ENCODE assay signal across 8 cellular contexts in the genomic region with DNA sequence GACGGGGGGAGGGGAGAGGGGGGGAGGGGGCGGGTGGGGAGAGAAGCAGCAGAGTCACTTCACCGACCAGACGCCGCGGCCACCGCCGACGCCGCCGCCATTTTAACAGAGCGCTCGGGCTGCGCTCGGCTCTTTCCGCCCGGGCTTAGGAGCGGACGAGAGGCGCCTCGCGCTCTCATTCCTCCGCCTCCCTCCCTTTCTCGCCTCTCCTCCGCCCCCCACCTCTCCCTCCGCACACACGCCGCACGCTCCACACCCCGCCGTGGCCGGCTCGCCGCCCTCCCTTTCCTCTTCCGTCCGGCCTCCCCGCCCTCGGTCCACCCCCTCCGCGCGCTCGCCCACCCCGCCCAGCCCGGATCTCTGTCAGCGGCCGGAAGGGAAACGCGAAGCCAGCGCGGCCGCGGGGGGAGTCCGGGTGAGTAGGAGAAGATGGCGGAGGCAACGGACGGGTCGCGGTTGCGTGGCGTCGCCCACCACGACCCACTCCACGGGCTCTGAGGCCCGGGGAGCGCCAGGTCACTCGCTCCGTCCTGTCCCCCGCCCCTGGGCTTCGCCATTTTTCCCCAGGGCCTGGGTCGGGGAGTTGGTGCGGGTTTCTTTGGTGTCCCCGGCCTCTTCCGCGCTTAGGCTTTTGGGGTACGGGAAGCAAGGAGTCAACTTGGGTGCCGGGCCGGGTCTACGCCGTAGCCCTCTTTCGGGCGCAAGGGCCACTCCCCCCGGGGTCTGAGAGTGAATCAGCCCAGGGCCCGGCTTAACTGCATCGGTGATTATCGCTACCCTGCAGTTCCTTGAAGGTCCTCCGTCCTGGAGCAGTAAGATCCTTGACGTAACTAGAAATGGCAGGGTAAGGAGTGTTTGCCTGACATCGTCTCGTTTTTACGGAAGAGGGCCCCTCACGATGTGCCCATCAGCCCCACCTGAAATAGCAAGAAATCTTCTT. TPM values are rescaled to one million over a fixed set of nuclear protein-coding genes. Genes with fewer than 3 reads are reported as not detected.
DNase-seq lines count a peak whose midpoint lies in the region; ATAC-seq and TF ChIP-seq lines count a peak whose summit lies in the region.

A gene with protein sequence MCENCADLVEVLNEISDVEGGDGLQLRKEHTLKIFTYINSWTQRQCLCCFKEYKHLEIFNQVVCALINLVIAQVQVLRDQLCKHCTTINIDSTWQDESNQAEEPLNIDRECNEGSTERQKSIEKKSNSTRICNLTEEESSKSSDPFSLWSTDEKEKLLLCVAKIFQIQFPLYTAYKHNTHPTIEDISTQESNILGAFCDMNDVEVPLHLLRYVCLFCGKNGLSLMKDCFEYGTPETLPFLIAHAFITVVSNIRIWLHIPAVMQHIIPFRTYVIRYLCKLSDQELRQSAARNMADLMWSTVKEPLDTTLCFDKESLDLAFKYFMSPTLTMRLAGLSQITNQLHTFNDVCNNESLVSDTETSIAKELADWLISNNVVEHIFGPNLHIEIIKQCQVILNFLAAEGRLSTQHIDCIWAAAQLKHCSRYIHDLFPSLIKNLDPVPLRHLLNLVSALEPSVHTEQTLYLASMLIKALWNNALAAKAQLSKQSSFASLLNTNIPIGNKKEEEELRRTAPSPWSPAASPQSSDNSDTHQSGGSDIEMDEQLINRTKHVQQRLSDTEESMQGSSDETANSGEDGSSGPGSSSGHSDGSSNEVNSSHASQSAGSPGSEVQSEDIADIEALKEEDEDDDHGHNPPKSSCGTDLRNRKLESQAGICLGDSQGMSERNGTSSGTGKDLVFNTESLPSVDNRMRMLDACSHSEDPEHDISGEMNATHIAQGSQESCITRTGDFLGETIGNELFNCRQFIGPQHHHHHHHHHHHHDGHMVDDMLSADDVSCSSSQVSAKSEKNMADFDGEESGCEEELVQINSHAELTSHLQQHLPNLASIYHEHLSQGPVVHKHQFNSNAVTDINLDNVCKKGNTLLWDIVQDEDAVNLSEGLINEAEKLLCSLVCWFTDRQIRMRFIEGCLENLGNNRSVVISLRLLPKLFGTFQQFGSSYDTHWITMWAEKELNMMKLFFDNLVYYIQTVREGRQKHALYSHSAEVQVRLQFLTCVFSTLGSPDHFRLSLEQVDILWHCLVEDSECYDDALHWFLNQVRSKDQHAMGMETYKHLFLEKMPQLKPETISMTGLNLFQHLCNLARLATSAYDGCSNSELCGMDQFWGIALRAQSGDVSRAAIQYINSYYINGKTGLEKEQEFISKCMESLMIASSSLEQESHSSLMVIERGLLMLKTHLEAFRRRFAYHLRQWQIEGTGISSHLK (N-terminal part only) (minus strand): TSS at position 123 of the 940 bp plus-strand sequence. CDS start 395 bp downstream, outside the sequence.

- H3K27me3 Mint-ChIP-seq in natural killer cell treated with Interleukin-12 subunit alpha and Interleukin-12 subunit beta and Interleukin-15 and Interleukin-18, amount 100 ng/mL, for 72 hours, result no peaks in the 10 kb centered on the region

- peak within 1 kb of the TSS; percentile 87 for H3K4me3 Mint-ChIP-seq in natural killer cell treated with Interleukin-12 subunit alpha and Interleukin-12 subunit beta and Interleukin-15 and Interleukin-18, amount 100 ng/mL, for 72 hours

- H3K27ac Mint-ChIP-seq in natural killer cell treated with Interleukin-12 subunit alpha and Interleukin-12 subunit beta and Interleukin-15 and Interleukin-18, amount 100 ng/mL, for 72 hours, result peak within 1 kb of the TSS; percentile 90 to 95

- no peaks in the 10 kb centered on the region for H3K9me3 Mint-ChIP-seq in natural killer cell treated with Interleukin-12 subunit alpha and Interleukin-12 subunit beta and Interleukin-15 and Interleukin-18, amount 100 ng/mL, for 72 hours

- ATAC-seq in natural killer cell treated with Interleukin-12 subunit alpha and Interleukin-12 subunit beta and Interleukin-15 and Interleukin-18, amount 100 ng/mL, for 72 hours, result peak; percentile 94 to 96

- DNase-seq in Daoy (ENCODE audit: low read depth) (peak; percentile 98), H4 (ENCODE audit: low spot score) (peak; percentile 94), M059J (ENCODE audit: low read depth) (peak; percentile 91), SHP77 (lab: John Stamatoyannopoulos, UW) (peak; percentile 78 to 95), fibroblast of pulmonary artery (ENCODE audit: low read depth) (peak; percentile 97)
- peak; percentile 92 for DNase-seq in activated effector memory CD4-positive, alpha-beta T cell treated with Interleukin-2 at 50 U/mL for 16 hours
- DNase-seq in natural killer cell treated with Interleukin-12 subunit alpha and Interleukin-12 subunit beta and Interleukin-15 and Interleukin-18, amount 100 ng/mL, for 72 hours (ENCODE audit: low spot score), result peak; percentile 97
- DNase-seq in stimulated activated naive CD4-positive, alpha-beta T cell treated with Interleukin-2 at 50 U/mL for 16 hours (lab: John Stamatoyannopoulos, UW), result peak; percentile 95

- peaks cover 14 to 19% of the 10 kb centered on the region in 2 donors for H3K4me1 Mint-ChIP-seq in natural killer cell treated with Interleukin-12 subunit alpha and Interleukin-12 subunit beta and Interleukin-15 and Interleukin-18, amount 100 ng/mL, for 72 hours (ENCODE audit: low read depth in 2 of 2)

- peak within 1 kb of the TSS; percentile 94 for H3K4me3 ChIP-seq in fibroblast of pulmonary artery (replicated peaks; ENCODE audit: low read depth, low read length)

- peaks cover 5% of the 10 kb centered on the region for H3K36me3 Mint-ChIP-seq in natural killer cell treated with Interleukin-12 subunit alpha and Interleukin-12 subunit beta and Interleukin-15 and Interleukin-18, amount 100 ng/mL, for 72 hours

- no peak for TF ChIP-seq CTCF in fibroblast of pulmonary artery (IDR thresholded peaks at IDR 0.05; ENCODE audit: low read length, missing control alignments)

RNA-seq across cellular contexts. Expression of the gene that starts here (rescaled TPM):
- 51.6 and 56.5 TPM in 2 replicates for total RNA-seq in Daoy (2014; rRNA removed; shearing (Covaris generic))
- 33.1 and 46.9 TPM in 2 replicates for total RNA-seq in H4 (2014; rRNA removed; shearing (Covaris generic))
- total RNA-seq in M059J (2014; rRNA removed; shearing (Covaris generic)), result 36.7 and 60.7 TPM in 2 replicates
- total RNA-seq in natural killer cell treated with Interleukin-12 subunit alpha and Interleukin-12 subunit beta and Interleukin-15 and Interleukin-18, amount 100 ng/mL, for 72 hours, result 100 to 1,000 TPM in 1 of 2 donors, 10 to 100 TPM in 1; 92.3 to 125 TPM

Comparison
In these comparisons a context has a peak if more than half of its experiments do, and no peak if none do; other contexts are left out.
1. Peak in every context shown above with its lines: DNase-seq, ATAC-seq and H3K4me3 ChIP-seq.